In genomic region chr7:87933953-87934698, GRCh38 we compare ENCODE assay signal across 1 cellular context.
TF ChIP-seq lines count a peak whose summit lies in the region.

TSS of gene ADAM22 (plus strand) at chr7:87934251. CDS start at chr7:87934466, 215 bp downstream.

TF ChIP-seq in HepG2, 621 proteins besides CTCF, POLR2A, EP300 and RAD21 (continued from another document and continues in another):
- no peak for TF ChIP-seq SNAPC2 (CRISPR knock-in tag; IDR thresholded peaks at IDR 0.05)
- TF ChIP-seq KLF9 (CRISPR knock-in tag; IDR thresholded peaks at IDR 0.05; ENCODE audit: low read depth) = 0 out of 2 replicates have a peak, but pooled peaks have one; percentile 45
- no peak for TF ChIP-seq ZNF333 (CRISPR knock-in tag; IDR thresholded peaks at IDR 0.05; ENCODE audit: borderline replicate concordance)
- peak; percentile 69; the same call in 1 of the 2 replicates for TF ChIP-seq YEATS4 (CRISPR knock-in tag; IDR thresholded peaks at IDR 0.05; ENCODE audit: borderline replicate concordance)
- no peak for TF ChIP-seq ZBTB34 (CRISPR knock-in tag; IDR thresholded peaks at IDR 0.05)
- 0 out of 2 replicates have a peak, but pooled peaks have one; percentile 12 for TF ChIP-seq PRDM10 (CRISPR knock-in tag; IDR thresholded peaks at IDR 0.05; ENCODE audit: low read depth)
- TF ChIP-seq ZNF253 (CRISPR knock-in tag; IDR thresholded peaks at IDR 0.05; ENCODE audit: borderline replicate concordance) = 0 out of 2 replicates have a peak, but pooled peaks have one; percentile 4
- no peak for TF ChIP-seq SSRP1 (CRISPR knock-in tag; IDR thresholded peaks at IDR 0.05)
- no peak for TF ChIP-seq SIX1 (CRISPR knock-in tag; IDR thresholded peaks at IDR 0.05; ENCODE audit: borderline replicate concordance)
- no peak for TF ChIP-seq ZBTB33 (CRISPR knock-in tag; IDR thresholded peaks at IDR 0.05)
- TF ChIP-seq REPIN1 (CRISPR knock-in tag; IDR thresholded peaks at IDR 0.05; ENCODE audit: borderline replicate concordance, low read depth) = peak; percentile 95
- no peak for TF ChIP-seq ZNF678 (CRISPR knock-in tag; IDR thresholded peaks at IDR 0.05)
- peak; percentile 64; the same call in 1 of the 2 replicates for TF ChIP-seq ZNF598 (CRISPR knock-in tag; IDR thresholded peaks at IDR 0.05; ENCODE audit: borderline replicate concordance)
- TF ChIP-seq HOXA9 (CRISPR knock-in tag; IDR thresholded peaks at IDR 0.05; ENCODE audit: borderline replicate concordance) = peak; percentile 76
- TF ChIP-seq SP5 (CRISPR knock-in tag; IDR thresholded peaks at IDR 0.05; ENCODE audit: borderline replicate concordance, low read depth) = no peak; the same call in 1 of the 2 replicates
- peak; percentile 81 for TF ChIP-seq PATZ1 (CRISPR knock-in tag; IDR thresholded peaks at IDR 0.05)
- TF ChIP-seq RNF219 (CRISPR knock-in tag; IDR thresholded peaks at IDR 0.05) = no peak
- TF ChIP-seq ELK4 (CRISPR knock-in tag; IDR thresholded peaks at IDR 0.05; ENCODE audit: borderline replicate concordance) = no peak
- TF ChIP-seq ZSCAN31 (CRISPR knock-in tag; IDR thresholded peaks at IDR 0.05; ENCODE audit: low read depth) = peak; percentile 95
- TF ChIP-seq TRAFD1 (CRISPR knock-in tag; IDR thresholded peaks at IDR 0.05; ENCODE audit: borderline replicate concordance) = 0 out of 2 replicates have a peak, but pooled peaks have one; percentile 32
- TF ChIP-seq ATF1 (CRISPR knock-in tag; IDR thresholded peaks at IDR 0.05) = no peak
- no peak for TF ChIP-seq HBP1 (CRISPR knock-in tag; IDR thresholded peaks at IDR 0.05; ENCODE audit: low read depth)
- TF ChIP-seq KDM4B (CRISPR knock-in tag; IDR thresholded peaks at IDR 0.05) = peak; percentile 58; the same call in 1 of the 2 replicates
- no peak for TF ChIP-seq AHDC1 (CRISPR knock-in tag; IDR thresholded peaks at IDR 0.05; ENCODE audit: borderline replicate concordance)
- no peak; the same call in 1 of the 2 replicates for TF ChIP-seq ZNF558 (CRISPR knock-in tag; IDR thresholded peaks at IDR 0.05; ENCODE audit: borderline replicate concordance)
- TF ChIP-seq IRX3 (CRISPR knock-in tag; IDR thresholded peaks at IDR 0.05; ENCODE audit: borderline replicate concordance, low read depth) = peak; percentile 3; the same call in 1 of the 2 replicates
